Comparison of ENCODE assay signal across 9 cellular contexts in the genomic region with DNA sequence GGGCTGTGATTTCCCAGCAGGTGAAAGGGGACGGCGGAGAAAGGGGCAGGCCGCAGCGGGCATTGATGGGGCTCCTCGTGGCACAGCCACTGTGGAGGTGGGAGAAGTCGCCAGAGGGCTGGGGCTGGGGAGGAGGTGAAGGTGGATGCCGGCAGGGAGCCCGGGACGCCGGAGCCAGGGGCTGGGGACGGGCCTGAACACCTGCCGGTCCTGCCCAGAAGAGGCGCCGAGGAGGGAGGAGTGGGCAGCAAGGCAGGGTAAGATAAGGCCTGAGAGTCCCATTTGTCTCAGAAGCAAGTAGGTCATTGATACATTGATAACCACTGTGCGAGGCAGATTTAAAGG. TPM values are rescaled to one million over a fixed set of nuclear protein-coding genes. Genes with fewer than 3 reads are reported as not detected.
DNase-seq lines count a peak whose midpoint lies in the region; ATAC-seq and TF ChIP-seq lines count a peak whose summit lies in the region.
"Had no signal": no experiment of that assay in that cellular context is flagged by ENCODE, and none has a peak within 500 bp of the region (broad histone marks: within the 10 kb centered on the region; RNA-seq: fewer than 3 reads in every experiment).

No MANE protein-coding gene starts in this region.

- H3K4me3 Mint-ChIP-seq in osteocyte (ENCODE audit: unreplicated experiment): peak overlapping the region; percentile 48

- no peaks in the 10 kb centered on the region for H3K27me3 ChIP-seq in left ventricle myocardium inferior (ENCODE audit: low read depth)

- H3K27me3 Mint-ChIP-seq in osteocyte (ENCODE audit: unreplicated experiment): no peaks in the 10 kb centered on the region

- peaks cover 15% of the 10 kb centered on the region for H3K9me3 ChIP-seq in left ventricle myocardium inferior (replicated peaks)

- peaks cover 14% of the 10 kb centered on the region for H3K4me1 Mint-ChIP-seq in osteocyte (ENCODE audit: unreplicated experiment)

- DNase-seq in AG10803 (ENCODE audit: low read depth) (no peak), left ventricle myocardium inferior (no peak), osteocyte (ENCODE audit: extremely low spot score, unreplicated experiment) (no peak), NCI-H1930 (lab: John Stamatoyannopoulos, UW) (no peak), NCI-H526 treated with DMSO at 0.1 percent for 48 hours (lab: John Stamatoyannopoulos, UW) (no peak)
- no peak for DNase-seq in activated CD4-positive, CD25-positive, alpha-beta regulatory T cell treated with anti-CD3 and anti-CD28 coated beads, Interleukin-2, amount 50 U/mL, for 72 hours
- DNase-seq: stimulated activated CD4-positive, alpha-beta T cell treated with anti-CD3 and anti-CD28 coated beads, Interleukin-2, amount 100 ng/mL, for 48 hours had no signal

- peaks cover 8% of the 10 kb centered on the region for H3K36me3 ChIP-seq in left ventricle myocardium inferior

- no peak for ATAC-seq in GM21717 (IDR thresholded peaks at IDR 0.05; ENCODE audit: unreplicated experiment)

- peak overlapping the region; percentile 52 for H3K27ac ChIP-seq in angular gyrus (ENCODE audit: low read depth, low read length)
- H3K27ac ChIP-seq in left ventricle myocardium inferior (replicated peaks): peak overlapping the region; percentile 74

- peak overlapping the region; percentile 59 for H3K4me3 ChIP-seq in AG10803 (ENCODE audit: low read length)
- peak overlapping the region; percentile 77 for H3K4me3 ChIP-seq in left ventricle myocardium inferior

- H3K27ac Mint-ChIP-seq in osteocyte (ENCODE audit: unreplicated experiment): no peak overlapping the region

- H3K36me3 Mint-ChIP-seq in osteocyte (ENCODE audit: unreplicated experiment): peaks cover 2% of the 10 kb centered on the region

- peaks cover 23% of the 10 kb centered on the region for H3K4me1 ChIP-seq in left ventricle myocardium inferior

- no peak for TF ChIP-seq CTCF in AG10803 (conservative IDR thresholded peaks at IDR 0.05; ENCODE audit: low read length)
- TF ChIP-seq CTCF in left ventricle myocardium inferior (IDR thresholded peaks at IDR 0.05; ENCODE audit: borderline replicate concordance): no peak
- no peak for TF ChIP-seq CTCF in osteocyte (IDR thresholded peaks at IDR 0.05)

- intact Hi-C loops in left ventricle myocardium inferior (cut with micrococcal nuclease): no loop called here

- H3K9me3 Mint-ChIP-seq in osteocyte (ENCODE audit: unreplicated experiment): peaks cover 7% of the 10 kb centered on the region

RNA-seq across cellular contexts. Expression of gene RARRES1, which starts 0.6 kb away (rescaled TPM):
- total RNA-seq in left ventricle myocardium inferior (8.4 TPM), osteocyte (2.4 and 2.8 TPM in 2 replicates)
